11 cellular contexts compared by ENCODE assay signal in genomic region chr6:29763491-29764289, GRCh38. TPM values are rescaled to one million over a fixed set of nuclear protein-coding genes. Genes with fewer than 3 reads are reported as not detected.
A peak's percentile ranks its signal among the peaks of the same experiment; 100 is the strongest.
DNase-seq lines count a peak whose midpoint lies in the region; ATAC-seq and TF ChIP-seq lines count a peak whose summit lies in the region.
"Had no signal": no experiment of that assay in that cellular context is flagged by ENCODE, and none has a peak within 500 bp of the region (broad histone marks: within the 10 kb centered on the region; RNA-seq: fewer than 3 reads in every experiment).

No MANE protein-coding gene starts in this region.

- H3K27me3 ChIP-seq in gastroesophageal sphincter, result peaks cover 10% of the 10 kb centered on the region
- H3K27me3 ChIP-seq: SJSA1 had no signal

- POLR2A ChIA-PET in AG04449 (lab: Yijun Ruan, JAX), result no interaction called here
- POLR2A ChIA-PET in HEK293 (lab: Yijun Ruan, JAX), result no interaction called here

- no peaks in the 10 kb centered on the region for H3K36me3 Mint-ChIP-seq in activated T-helper 17 cell treated with anti-CD3 and anti-CD28 coated beads, Interleukin-2, amount 50 U/mL, for 72 hours (ENCODE audit: low read depth)
- H3K36me3 Mint-ChIP-seq in CD14-positive monocyte, result no peaks in the 10 kb centered on the region
- H3K36me3 Mint-ChIP-seq: memory B cell had no signal

- H3K9me3 ChIP-seq in HEK293 (ENCODE audit: control insufficient read depth, insufficient read depth, low read depth, low read length), result no peaks in the 10 kb centered on the region
- H3K9me3 ChIP-seq in gastroesophageal sphincter, result no peaks in the 10 kb centered on the region
- H3K9me3 ChIP-seq: SJSA1 had no signal

- TF ChIP-seq CTCF in AG04449 (IDR thresholded peaks at IDR 0.05; ENCODE audit: insufficient read depth, low read length, missing control alignments) (no peak), HEK293 (tag by site-specific recombination; IDR thresholded peaks at IDR 0.05) (no peak), gastroesophageal sphincter (IDR thresholded peaks at IDR 0.05) (no peak), GM13977 (IDR thresholded peaks at IDR 0.05; ENCODE audit: extremely low read depth, insufficient read depth, missing control alignments) (no peak), CD14-positive monocyte (IDR thresholded peaks at IDR 0.05) (no peak)

- H3K27me3 Mint-ChIP-seq in activated T-helper 17 cell treated with anti-CD3 and anti-CD28 coated beads, Interleukin-2, amount 50 U/mL, for 72 hours, result peaks cover 21% of the 10 kb centered on the region
- peaks cover 4 to 15% (median 6%) of the 10 kb centered on the region in 3 donors for H3K27me3 Mint-ChIP-seq in CD14-positive monocyte (ENCODE audit: low read depth in 3 of 3)

- in situ Hi-C loops in GM13977 (cut with MboI; ENCODE audit: low pct_unique_long_range_greater_than_20kb, low sequenced_read_pairs, unreplicated experiment), result no loop called here

- WGBS in gastroesophageal sphincter (ENCODE audit: low coverage in 1 of 2), 2 donors, result 42% methylated on average over 2 of the region's 2 CpGs; no CpG with 5 or more reads in 1 of the 2 donors

- CTCF ChIA-PET in AG04449 (lab: Yijun Ruan, JAX), result interaction anchor here (0.7 to 6.8 kb wide), 4 partner anchors 11 to 114 kb away, joined by 3 to 53 read pairs (median 4); no protein-coding TSS in a partner anchor
- CTCF ChIA-PET in HEK293 (lab: Yijun Ruan, JAX), result interaction anchor here (1.1 to 3.3 kb wide), 3 partner anchors 10 to 26 kb away, joined by 3 to 20 read pairs (median 6); no protein-coding TSS in a partner anchor

- no peaks in the 10 kb centered on the region for H3K4me1 ChIP-seq in HEK293 (ENCODE audit: control insufficient read depth, insufficient read depth, low read length)
- H3K4me1 ChIP-seq in gastroesophageal sphincter, result no peaks in the 10 kb centered on the region
- H3K4me1 ChIP-seq: SJSA1 had no signal

- DNase-seq in AG04449 (ENCODE audit: low read depth, low spot score) (peak; percentile 31), GM13977 (ENCODE audit: low spot score) (no peak), CD14-positive monocyte (ENCODE audit: low spot score) (no peak), HuH-7 (ENCODE audit: low spot score) (no peak)
- DNase-seq: Karpas-422 had no signal

- intact Hi-C loops in CD14-positive monocyte (cut with micrococcal nuclease), result loop anchor here in 1 of 2 donors (2.0 kb wide), 1 partner anchor 229 kb away; no protein-coding TSS in a partner anchor

- no peak for TF ChIP-seq EP300 in gastroesophageal sphincter (IDR thresholded peaks at IDR 0.05)

- H3K9me3 Mint-ChIP-seq in activated T-helper 17 cell treated with anti-CD3 and anti-CD28 coated beads, Interleukin-2, amount 50 U/mL, for 72 hours, result no peaks in the 10 kb centered on the region
- H3K9me3 Mint-ChIP-seq in CD14-positive monocyte, result no peaks in the 10 kb centered on the region
- H3K9me3 Mint-ChIP-seq: memory B cell had no signal

- H3K4me3 ChIP-seq in AG04449 (ENCODE audit: low read depth, low read length), result no peak overlapping the region
- no peak overlapping the region for H3K4me3 ChIP-seq in HEK293 (ENCODE audit: low read depth, low read length)
- no peak overlapping the region for H3K4me3 ChIP-seq in gastroesophageal sphincter
- H3K4me3 ChIP-seq: SJSA1 had no signal

- H3K36me3 ChIP-seq in HEK293 (ENCODE audit: control insufficient read depth in 2 of 2, insufficient read depth in 1 of 2, low read length in 2 of 2) (no peaks in the 10 kb centered on the region), gastroesophageal sphincter (no peaks in the 10 kb centered on the region)
- H3K36me3 ChIP-seq: SJSA1 had no signal

- H3K27ac ChIP-seq in HEK293 (ENCODE audit: extremely low read depth, low read depth, low read length) (no peak overlapping the region), gastroesophageal sphincter (peak overlapping the region in 1 of 4 donors; percentile 51)
- H3K27ac ChIP-seq: SJSA1 had no signal

- peak; percentile 93 for ATAC-seq in activated T-helper 17 cell treated with anti-CD3 and anti-CD28 coated beads, Interleukin-2, amount 50 U/mL, for 72 hours (replicated peaks)
- ATAC-seq in gastroesophageal sphincter (peak; percentile 53), GM21515 (IDR thresholded peaks at IDR 0.05; ENCODE audit: unreplicated experiment) (no peak)

- H3K4me3 Mint-ChIP-seq in activated T-helper 17 cell treated with anti-CD3 and anti-CD28 coated beads, Interleukin-2, amount 50 U/mL, for 72 hours, result peak overlapping the region; percentile 3
- no peak overlapping the region for H3K4me3 Mint-ChIP-seq in CD14-positive monocyte
- H3K4me3 Mint-ChIP-seq: memory B cell had no signal

- peak overlapping the region; percentile 76 for H3K27ac Mint-ChIP-seq in activated T-helper 17 cell treated with anti-CD3 and anti-CD28 coated beads, Interleukin-2, amount 50 U/mL, for 72 hours
- peak overlapping the region in 2 of 7 donors; percentile 30 to 34 for H3K27ac Mint-ChIP-seq in CD14-positive monocyte
- H3K27ac Mint-ChIP-seq: memory B cell had no signal

- no peak for TF ChIP-seq POLR2A in gastroesophageal sphincter (IDR thresholded peaks at IDR 0.05)

- H3K4me1 Mint-ChIP-seq in activated T-helper 17 cell treated with anti-CD3 and anti-CD28 coated beads, Interleukin-2, amount 50 U/mL, for 72 hours, result peaks cover 10% of the 10 kb centered on the region
- H3K4me1 Mint-ChIP-seq in CD14-positive monocyte, result peaks cover 14% of the 10 kb centered on the region
- H3K4me1 Mint-ChIP-seq: memory B cell had no signal

TF ChIP-seq in HEK293, 187 proteins besides CTCF, POLR2A, EP300 and RAD21:
- TF ChIP-seq YY1 (tag by site-specific recombination; IDR thresholded peaks at IDR 0.05), result no peak
- TF ChIP-seq ZBTB17 (tag by site-specific recombination; IDR thresholded peaks at IDR 0.05), result 0 out of 2 replicates have a peak, but pooled peaks have one; percentile 18
- TF ChIP-seq, protein P1, sequence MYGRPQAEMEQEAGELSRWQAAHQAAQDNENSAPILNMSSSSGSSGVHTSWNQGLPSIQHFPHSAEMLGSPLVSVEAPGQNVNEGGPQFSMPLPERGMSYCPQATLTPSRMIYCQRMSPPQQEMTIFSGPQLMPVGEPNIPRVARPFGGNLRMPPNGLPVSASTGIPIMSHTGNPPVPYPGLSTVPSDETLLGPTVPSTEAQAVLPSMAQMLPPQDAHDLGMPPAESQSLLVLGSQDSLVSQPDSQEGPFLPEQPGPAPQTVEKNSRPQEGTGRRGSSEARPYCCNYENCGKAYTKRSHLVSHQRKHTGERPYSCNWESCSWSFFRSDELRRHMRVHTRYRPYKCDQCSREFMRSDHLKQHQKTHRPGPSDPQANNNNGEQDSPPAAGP (tag by site-specific recombination; IDR thresholded peaks at IDR 0.05), result no peak
- TF ChIP-seq, protein P2, sequence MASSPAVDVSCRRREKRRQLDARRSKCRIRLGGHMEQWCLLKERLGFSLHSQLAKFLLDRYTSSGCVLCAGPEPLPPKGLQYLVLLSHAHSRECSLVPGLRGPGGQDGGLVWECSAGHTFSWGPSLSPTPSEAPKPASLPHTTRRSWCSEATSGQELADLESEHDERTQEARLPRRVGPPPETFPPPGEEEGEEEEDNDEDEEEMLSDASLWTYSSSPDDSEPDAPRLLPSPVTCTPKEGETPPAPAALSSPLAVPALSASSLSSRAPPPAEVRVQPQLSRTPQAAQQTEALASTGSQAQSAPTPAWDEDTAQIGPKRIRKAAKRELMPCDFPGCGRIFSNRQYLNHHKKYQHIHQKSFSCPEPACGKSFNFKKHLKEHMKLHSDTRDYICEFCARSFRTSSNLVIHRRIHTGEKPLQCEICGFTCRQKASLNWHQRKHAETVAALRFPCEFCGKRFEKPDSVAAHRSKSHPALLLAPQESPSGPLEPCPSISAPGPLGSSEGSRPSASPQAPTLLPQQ (tag by site-specific recombination; IDR thresholded peaks at IDR 0.05), result peak; percentile 45; the same call in 1 of the 2 replicates
- peak; percentile 80 for TF ChIP-seq ZNF629 (tag by site-specific recombination; IDR thresholded peaks at IDR 0.05)
- peak; percentile 83 for TF ChIP-seq ZNF24 (tag by site-specific recombination; IDR thresholded peaks at IDR 0.05)
- peak; percentile 87 for TF ChIP-seq SCRT2 (tag by site-specific recombination; IDR thresholded peaks at IDR 0.05)
- TF ChIP-seq ZNF335 (tag by site-specific recombination; conservative IDR thresholded peaks at IDR 0.05), result peak; percentile 90
- peak; percentile 79 for TF ChIP-seq ZNF600 (tag by site-specific recombination; IDR thresholded peaks at IDR 0.05)
- TF ChIP-seq ZBTB21 (tag by site-specific recombination; IDR thresholded peaks at IDR 0.05), result peak; percentile 42; the same call in 1 of the 2 replicates
- no peak for TF ChIP-seq OSR2 (tag by site-specific recombination; IDR thresholded peaks at IDR 0.05)

RNA-seq across cellular contexts. Expression of gene HLA-F, which starts 40.5 kb away (rescaled TPM):
- total RNA-seq in activated T-helper 17 cell treated with anti-CD3 and anti-CD28 coated beads, Interleukin-2, amount 50 U/mL, for 72 hours, result 100 to 1,000 TPM; 159 to 352 TPM
- total RNA-seq in gastroesophageal sphincter, result 10 to 100 TPM; 39.2 to 73.0 (median 46.4) TPM
- 100 to 1,000 TPM; 283 to 394 TPM for polyA plus RNA-seq in CD14-positive monocyte
